In the genomic region with DNA sequence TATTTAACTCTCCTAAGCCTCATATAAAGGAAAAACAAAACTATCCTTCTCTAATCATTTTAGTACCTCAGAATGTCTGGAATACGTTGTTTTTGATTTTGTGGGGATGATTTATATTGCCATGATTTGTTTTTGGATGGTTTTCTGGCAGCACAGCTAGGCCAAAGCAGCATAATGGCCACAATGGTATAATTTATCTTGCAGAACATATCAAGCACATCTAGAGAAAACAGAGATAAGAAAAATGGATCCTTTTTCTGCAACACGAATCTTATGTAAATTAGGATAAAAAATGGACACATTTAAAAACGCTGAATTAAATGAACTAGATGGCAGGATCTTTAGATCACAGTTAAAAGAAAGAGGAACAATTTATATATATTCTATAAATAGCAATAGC, we compare ENCODE assay signal across 18 cellular contexts.
"Had no signal": no experiment of that assay in that cellular context is flagged by ENCODE, and none has a peak within 500 bp of the region (broad histone marks: within the 10 kb centered on the region; RNA-seq: fewer than 3 reads in every experiment).

No MANE protein-coding gene starts in this region.

- H3K27me3 Mint-ChIP-seq: natural killer cell treated with Interleukin-12 subunit alpha and Interleukin-12 subunit beta and Interleukin-15 and Interleukin-18, amount 100 ng/mL, for 72 hours; progenitor cell of endocrine pancreas; stimulated activated memory B cell treated with anti-CD40 and anti-IgM and Interleukin-4, amounts not matched to agents 10 μg/mL and 1 μg/mL and 100 μg/mL, for 72 hours; stimulated activated naive CD8-positive, alpha-beta T cell treated with anti-CD3 and anti-CD28 coated beads, Interleukin-15, Interleukin-2, amounts not matched to agents 100 ng/mL and 50 ng/mL, for 24 hours had no signal

- H3K9me3 ChIP-seq: colonic mucosa, esophagus squamous epithelium, pancreas, tibial artery had no signal

- ATAC-seq: heart left ventricle; left colon; natural killer cell treated with Interleukin-12 subunit alpha and Interleukin-12 subunit beta and Interleukin-15 and Interleukin-18, amount 100 ng/mL, for 72 hours; pancreas; right cardiac atrium; stimulated activated memory B cell treated with anti-CD40 and anti-IgM and Interleukin-4, amounts not matched to agents 10 μg/mL and 1 μg/mL and 100 μg/mL, for 72 hours had no signal

- H3K27ac ChIP-seq: colonic mucosa, esophagus squamous epithelium, heart left ventricle, pancreas, tibial artery had no signal

- H3K36me3 ChIP-seq: colonic mucosa, esophagus squamous epithelium, heart left ventricle, pancreas, tibial artery had no signal

- H3K27ac Mint-ChIP-seq: natural killer cell treated with Interleukin-12 subunit alpha and Interleukin-12 subunit beta and Interleukin-15 and Interleukin-18, amount 100 ng/mL, for 72 hours; progenitor cell of endocrine pancreas; stimulated activated memory B cell treated with anti-CD40 and anti-IgM and Interleukin-4, amounts not matched to agents 10 μg/mL and 1 μg/mL and 100 μg/mL, for 72 hours; stimulated activated naive CD8-positive, alpha-beta T cell treated with anti-CD3 and anti-CD28 coated beads, Interleukin-15, Interleukin-2, amounts not matched to agents 100 ng/mL and 50 ng/mL, for 24 hours had no signal

- H3K4me3 Mint-ChIP-seq: natural killer cell treated with Interleukin-12 subunit alpha and Interleukin-12 subunit beta and Interleukin-15 and Interleukin-18, amount 100 ng/mL, for 72 hours; stimulated activated memory B cell treated with anti-CD40 and anti-IgM and Interleukin-4, amounts not matched to agents 10 μg/mL and 1 μg/mL and 100 μg/mL, for 72 hours; stimulated activated naive CD8-positive, alpha-beta T cell treated with anti-CD3 and anti-CD28 coated beads, Interleukin-15, Interleukin-2, amounts not matched to agents 100 ng/mL and 50 ng/mL, for 24 hours had no signal

- H3K27me3 ChIP-seq: colonic mucosa, esophagus squamous epithelium, heart left ventricle, pancreas, tibial artery had no signal

- H3K4me1 Mint-ChIP-seq: stimulated activated memory B cell treated with anti-CD40 and anti-IgM and Interleukin-4, amounts not matched to agents 10 μg/mL and 1 μg/mL and 100 μg/mL, for 72 hours had no signal

- H3K4me3 ChIP-seq: colonic mucosa, esophagus squamous epithelium, heart left ventricle, pancreas, tibial artery had no signal

- DNase-seq: colonic mucosa; dermis blood vessel endothelial cell; esophagus squamous epithelium; foreskin melanocyte; heart left ventricle; hippocampal formation; left colon; occipital lobe; pancreas; right cardiac atrium; stimulated activated CD4-positive, alpha-beta T cell treated with anti-CD3 and anti-CD28 coated beads, Interleukin-15, amount 100 ng/mL, for 24 hours; stimulated activated CD4-positive, alpha-beta T cell treated with anti-CD3 and anti-CD28 coated beads, Interleukin-1b, Interleukin-23, amount 100 ng/mL, for 48 hours; stimulated activated CD4-positive, alpha-beta T cell treated with anti-CD3 and anti-CD28 coated beads, Interleukin-4, amount 100 ng/mL, for 24 hours; tibial artery had no signal

- H3K4me1 ChIP-seq: colonic mucosa, heart left ventricle, pancreas had no signal

- H3K36me3 Mint-ChIP-seq: stimulated activated memory B cell treated with anti-CD40 and anti-IgM and Interleukin-4, amounts not matched to agents 10 μg/mL and 1 μg/mL and 100 μg/mL, for 72 hours had no signal
